In genomic region chr5:143328589-143329220, GRCh38 we compare ENCODE assay signal across 17 cellular contexts.
"Had no signal": no experiment of that assay in that cellular context is flagged by ENCODE, and none has a peak within 500 bp of the region (broad histone marks: within the 10 kb centered on the region; RNA-seq: fewer than 3 reads in every experiment).

No MANE protein-coding gene starts in this region.

- H3K9me3 ChIP-seq: left lung, SK-N-SH had no signal

- H3K4me3 ChIP-seq: cardiac muscle cell, left lung, skin epidermis had no signal

- DNase-seq: activated CD4-positive, alpha-beta T cell treated with anti-CD3 and anti-CD28 coated beads, Interleukin-2, amount 10 ng/mL, durations not matched to agents 24 days and 14 days; activated CD8-positive, alpha-beta memory T cell treated with anti-CD3 and anti-CD28 coated beads for 24 hours; activated naive CD4-positive, alpha-beta T cell treated with Interleukin-2 at 50 U/mL for 16 hours; left lung; occipital lobe; right cardiac atrium; SK-N-SH; stimulated activated CD4-positive, alpha-beta T cell treated with anti-CD3 and anti-CD28 coated beads, Interleukin-4, amount 100 ng/mL, for 4 hours; stimulated activated CD8-positive, alpha-beta memory T cell treated with anti-CD3 and anti-CD28 coated beads, Interleukin-4, amount 100 ng/mL, for 48 hours; stimulated activated naive CD4-positive, alpha-beta T cell treated with Interleukin-2 at 50 U/mL for 16 hours; T-helper 1 cell; trophoblast cell had no signal

- H3K27me3 ChIP-seq: cardiac muscle cell, left lung had no signal

- H3K4me3 Mint-ChIP-seq: activated CD4-positive, alpha-beta T cell treated with anti-CD3 and anti-CD28 coated beads, Interleukin-2, amount 10 ng/mL, durations not matched to agents 24 days and 14 days; nephron had no signal

- H3K4me1 Mint-ChIP-seq: nephron had no signal

- H3K36me3 ChIP-seq: cardiac muscle cell, left lung had no signal

- H3K27ac Mint-ChIP-seq: activated CD4-positive, alpha-beta T cell treated with anti-CD3 and anti-CD28 coated beads, Interleukin-2, amount 10 ng/mL, durations not matched to agents 24 days and 14 days; nephron; progenitor cell of endocrine pancreas had no signal

- ATAC-seq: esophagus mucosa, left lung, right cardiac atrium had no signal

- H3K27me3 Mint-ChIP-seq: activated CD4-positive, alpha-beta T cell treated with anti-CD3 and anti-CD28 coated beads, Interleukin-2, amount 10 ng/mL, durations not matched to agents 24 days and 14 days had no signal
